In genomic region chr3:194265996-194266657, GRCh38 we compare ENCODE assay signal across 13 cellular contexts.
DNase-seq lines count a peak whose midpoint lies in the region; TF ChIP-seq lines count a peak whose summit lies in the region.
"Had no signal": no experiment of that assay in that cellular context is flagged by ENCODE, and none has a peak within 500 bp of the region (broad histone marks: within the 10 kb centered on the region; RNA-seq: fewer than 3 reads in every experiment).

No MANE protein-coding gene starts in this region.

- DNase-seq in SKM-1 treated with dmso at 0.1 percent for 144 hours (lab: John Stamatoyannopoulos, UW; ENCODE audit: unreplicated experiment): peak; percentile 34
- DNase-seq in SKM-1 (lab: John Stamatoyannopoulos, UW; ENCODE audit: unreplicated experiment): no peak
- DNase-seq in mammary epithelial cell: no peak
- DNase-seq in mesothelial cell of epicardium (ENCODE audit: low spot score in 2 of 2, unreplicated experiment in 2 of 2): peak in 1 of 2 experiments; percentile 11
- DNase-seq in suprapubic skin (ENCODE audit: low spot score in 2 of 2): peak in 1 of 2 donors; percentile 23
- no peak for DNase-seq in activated CD4-positive, alpha-beta T cell treated with anti-CD3 and anti-CD28 coated beads for 4 hours
- no peak for DNase-seq in NCI-H526 treated with DMSO at 0.1 percent for 48 hours (lab: John Stamatoyannopoulos, UW)
- no peak for DNase-seq in activated T-cell treated with anti-CD3 and anti-CD28 coated beads for 4 hours
- DNase-seq: activated CD8-positive, alpha-beta T cell treated with anti-CD3 and anti-CD28 coated beads for 36 hours; effector memory CD8-positive, alpha-beta T cell; KG1 had no signal

- no peak for TF ChIP-seq EP300 in suprapubic skin (IDR thresholded peaks at IDR 0.05)

- peaks cover 69% of the 10 kb centered on the region for H3K4me1 Mint-ChIP-seq in mesothelial cell of epicardium

- no peaks in the 10 kb centered on the region for H3K79me2 ChIP-seq in mammary epithelial cell (ENCODE audit: insufficient read depth, low read length)

- H2AFZ ChIP-seq in mammary epithelial cell (ENCODE audit: low read depth, low read length): peak overlapping the region; percentile 88

- CTCF ChIA-PET in mammary epithelial cell (lab: Charles Lee; ENCODE audit: low non-redundant PET): no interaction called here

- no peaks in the 10 kb centered on the region for H3K36me3 ChIP-seq in mammary epithelial cell (ENCODE audit: insufficient read depth, low read length)
- H3K36me3 ChIP-seq in suprapubic skin: no peaks in the 10 kb centered on the region

- no peaks in the 10 kb centered on the region for H3K27me3 Mint-ChIP-seq in mesothelial cell of epicardium (ENCODE audit: low read depth)
- H3K27me3 Mint-ChIP-seq: activated naive CD8-positive, alpha-beta T cell had no signal

- in situ Hi-C loops in mammary epithelial cell (cut with MboI; ENCODE audit: low sequenced_read_pairs in 2 of 2): no loop called here

- BruUV-seq in mammary epithelial cell (replicated peaks; lab: Mats Ljungman, UMichigan): no TSS peak

- H3K4me3 ChIP-seq in mammary epithelial cell (replicated peaks in 1 of 3; ENCODE audit: insufficient read depth in 1 of 3, low read depth in 2 of 3, low read length in 3 of 3) (no peak overlapping the region), suprapubic skin (no peak overlapping the region)

- H3K9ac ChIP-seq in mammary epithelial cell (ENCODE audit: insufficient read depth, low read length): no peak overlapping the region

- H3K36me3 Mint-ChIP-seq in mesothelial cell of epicardium: no peaks in the 10 kb centered on the region
- H3K36me3 Mint-ChIP-seq: activated naive CD8-positive, alpha-beta T cell had no signal

- no peaks in the 10 kb centered on the region for H3K9me3 Mint-ChIP-seq in mesothelial cell of epicardium
- H3K9me3 Mint-ChIP-seq: activated CD8-positive, alpha-beta T cell treated with anti-CD3 and anti-CD28 coated beads for 36 hours; effector memory CD8-positive, alpha-beta T cell; HFFc6 had no signal

- H3K4me3 Mint-ChIP-seq in mesothelial cell of epicardium: no peak overlapping the region
- H3K4me3 Mint-ChIP-seq: activated CD8-positive, alpha-beta T cell treated with anti-CD3 and anti-CD28 coated beads for 36 hours; activated naive CD8-positive, alpha-beta T cell; effector memory CD8-positive, alpha-beta T cell had no signal

- dilution Hi-C loops in mammary epithelial cell (cut with HindIII; ENCODE audit: low sequenced_read_pairs): loop anchor here (5.0 kb wide), 1 partner anchor 41 kb away; no protein-coding TSS in a partner anchor

- H3K27ac ChIP-seq in mammary epithelial cell (ENCODE audit: insufficient read depth, low read depth, low read length): no peak overlapping the region
- peak overlapping the region; percentile 39 for H3K27ac ChIP-seq in suprapubic skin

- peak overlapping the region; percentile 69 for H3K27ac Mint-ChIP-seq in mesothelial cell of epicardium
- H3K27ac Mint-ChIP-seq: activated CD8-positive, alpha-beta T cell treated with anti-CD3 and anti-CD28 coated beads for 36 hours; activated naive CD8-positive, alpha-beta T cell; effector memory CD8-positive, alpha-beta T cell; HFFc6 had no signal

- peaks cover 24% of the 10 kb centered on the region for H3K4me1 ChIP-seq in mammary epithelial cell (ENCODE audit: insufficient read depth, low read length)
- H3K4me1 ChIP-seq in suprapubic skin: peaks cover 46% of the 10 kb centered on the region

- 83% methylated on average over 7 of the region's 7 CpGs for WGBS in mammary epithelial cell (ENCODE audit: low coverage, missing lambda C conversion rate)
- WGBS in suprapubic skin: 89% methylated on average over 7 of the region's 7 CpGs

- intact Hi-C loops in mammary epithelial cell (cut with micrococcal nuclease): no loop called here

- TF ChIP-seq CTCF in mammary epithelial cell (conservative IDR thresholded peaks at IDR 0.05 in 1 of 2, IDR thresholded peaks at IDR 0.05 in 1 of 2; ENCODE audit: extremely low read depth in 1 of 2, insufficient read depth in 1 of 2, low read depth in 1 of 2, low read length in 2 of 2) (no peak), mesothelial cell of epicardium (IDR thresholded peaks at IDR 0.05; ENCODE audit: unreplicated experiment) (no peak), suprapubic skin (IDR thresholded peaks at IDR 0.05) (no peak)

- peak overlapping the region; percentile 75 for H3K4me2 ChIP-seq in mammary epithelial cell (ENCODE audit: insufficient read depth, low read depth, low read length)

- no peaks in the 10 kb centered on the region for H4K20me1 ChIP-seq in mammary epithelial cell (ENCODE audit: insufficient read depth, low read length)

- H3K9me3 ChIP-seq in mammary epithelial cell (replicated peaks; ENCODE audit: insufficient read depth, low read length) (no peaks in the 10 kb centered on the region), suprapubic skin (no peaks in the 10 kb centered on the region)

- no peaks in the 10 kb centered on the region for H3K27me3 ChIP-seq in mammary epithelial cell (ENCODE audit: insufficient read depth, low read length)
- H3K27me3 ChIP-seq in suprapubic skin: no peaks in the 10 kb centered on the region

- no peak for TF ChIP-seq POLR2A in suprapubic skin (IDR thresholded peaks at IDR 0.05)
